7 cellular contexts compared by ENCODE assay signal in genomic region chr19:20078696-20079095, GRCh38. TPM values are rescaled to one million over a fixed set of nuclear protein-coding genes. Genes with fewer than 3 reads are reported as not detected.
DNase-seq lines count a peak whose midpoint lies in the region; ATAC-seq and TF ChIP-seq lines count a peak whose summit lies in the region.

No MANE protein-coding gene starts in this region.

- TF ChIP-seq CTCF in fibroblast of lung (conservative IDR thresholded peaks at IDR 0.05 in 1 of 2, IDR thresholded peaks at IDR 0.05 in 1 of 2; ENCODE audit: low read depth in 1 of 2, low read length in 2 of 2): no peak
- no peak for TF ChIP-seq CTCF in neural crest cell (conservative IDR thresholded peaks at IDR 0.05)

- no peaks in the 10 kb centered on the region for H3K27me3 Mint-ChIP-seq in neural crest cell (ENCODE audit: low read depth)

- DNase-seq in T-helper 9 cell: peak; percentile 0
- peak; percentile 31 to 75 for DNase-seq in fibroblast of lung (ENCODE audit: low read depth in 2 of 2)
- peak; percentile 9 for DNase-seq in neural crest cell (ENCODE audit: low read depth, low spot score)
- no peak for DNase-seq in NCI-H2171 (lab: John Stamatoyannopoulos, UW)

- peaks cover 4% of the 10 kb centered on the region for H3K4me1 ChIP-seq in fibroblast of lung (ENCODE audit: control insufficient read depth, extremely low read depth, insufficient read depth, low read length)

- no peaks in the 10 kb centered on the region for H3K36me3 ChIP-seq in fibroblast of lung (ENCODE audit: control insufficient read depth, insufficient read depth, low read length)

- peak overlapping the region; percentile 34 for H3K27ac ChIP-seq in fibroblast of lung (ENCODE audit: insufficient read depth, low read length)

- no peaks in the 10 kb centered on the region for H3K79me2 ChIP-seq in fibroblast of lung (ENCODE audit: control insufficient read depth, insufficient read depth, low read length)

- H3K9ac ChIP-seq in fibroblast of lung (ENCODE audit: insufficient read depth, low read length): no peak overlapping the region

- peak overlapping the region; percentile 47 to 78 (median 66) for H3K4me3 ChIP-seq in fibroblast of lung (replicated peaks in 1 of 4; ENCODE audit: control extremely low read depth in 1 of 4, insufficient read depth in 1 of 4, low read depth in 3 of 4, low read length in 4 of 4)

- H3K27ac Mint-ChIP-seq in neural crest cell (ENCODE audit: unreplicated experiment): peak overlapping the region; percentile 98

- peaks cover 39% of the 10 kb centered on the region for H3K4me1 Mint-ChIP-seq in neural crest cell

- H3K4me3 Mint-ChIP-seq in neural crest cell: peak overlapping the region; percentile 97

- H3K4me2 ChIP-seq in fibroblast of lung (ENCODE audit: extremely low read depth, insufficient read depth, low read length): peak overlapping the region; percentile 93

- no peaks in the 10 kb centered on the region for H4K20me1 ChIP-seq in fibroblast of lung (ENCODE audit: control insufficient read depth, extremely low read depth, insufficient read depth, low read length)

- no peaks in the 10 kb centered on the region for H3K9me3 ChIP-seq in fibroblast of lung (ENCODE audit: control insufficient read depth, insufficient read depth, low read depth, low read length)

- H3K9me3 Mint-ChIP-seq in neural crest cell: peaks cover 4% of the 10 kb centered on the region

- ATAC-seq in GM21737 (IDR thresholded peaks at IDR 0.05; ENCODE audit: unreplicated experiment) (peak; percentile 33), GM18867 (IDR thresholded peaks at IDR 0.05; ENCODE audit: unreplicated experiment) (no peak), HG03432 (IDR thresholded peaks at IDR 0.05; ENCODE audit: unreplicated experiment) (no peak)

- H3K36me3 Mint-ChIP-seq in neural crest cell (ENCODE audit: low read depth): peaks cover 37% of the 10 kb centered on the region

- H3K27me3 ChIP-seq in fibroblast of lung (ENCODE audit: control insufficient read depth, insufficient read depth, low read length): no peaks in the 10 kb centered on the region

- H2AFZ ChIP-seq in fibroblast of lung (ENCODE audit: low read length): peak overlapping the region; percentile 96

RNA-seq across cellular contexts. Expression of gene ZNF90, which starts 0.9 kb away (rescaled TPM):
- total RNA-seq in fibroblast of lung (1.5 and 2.8 TPM in 2 replicates), neural crest cell (27.3 and 27.4 TPM in 2 replicates)
- 1.3 and 3.2 TPM in 2 replicates for polyA plus RNA-seq in fibroblast of lung
- 1.0 and 1.7 TPM in 2 replicates for polyA plus RNA-seq in fibroblast of lung (2012)
- 2.5 TPM in 1 of 2 replicates, not detected in the other for polyA minus RNA-seq in fibroblast of lung (ENCODE audit: low replicate concordance)

RNA-seq across cellular contexts. Expression of gene ZNF682, which starts 39.4 kb away (rescaled TPM):
- total RNA-seq in fibroblast of lung: 1.3 and 2.5 TPM in 2 replicates
- 1.3 and 1.4 TPM in 2 replicates for polyA plus RNA-seq in fibroblast of lung
- 2.0 and 2.9 TPM in 2 replicates for polyA plus RNA-seq in fibroblast of lung (2012)
- polyA minus RNA-seq in fibroblast of lung (ENCODE audit: low replicate concordance): not detected in 2 replicates
- total RNA-seq in neural crest cell: 25.1 and 26.3 TPM in 2 replicates
